In genomic region chr2:152717242-152718046, GRCh38 we compare ENCODE assay signal across 8 cellular contexts. TPM values are rescaled to one million over a fixed set of nuclear protein-coding genes. Genes with fewer than 3 reads are reported as not detected.
DNase-seq lines count a peak whose midpoint lies in the region; ATAC-seq and TF ChIP-seq lines count a peak whose summit lies in the region.

PRPF40A (minus strand) TSS chr2:152717461; CDS start chr2:152717439, 22 bp downstream.

- ATAC-seq in HG02763 (IDR thresholded peaks at IDR 0.05; ENCODE audit: unreplicated experiment) (peak; percentile 66), Right ventricle myocardium superior (ENCODE audit: poor library complexity) (peak; percentile 94)
- ATAC-seq in activated naive CD8-positive, alpha-beta T cell treated with anti-CD3 and anti-CD28 coated beads, Interleukin-2, amount 50 U/mL, for 24 hours, result peak; percentile 85

- peaks cover 45% of the 10 kb centered on the region for H3K36me3 Mint-ChIP-seq in activated naive CD8-positive, alpha-beta T cell treated with anti-CD3 and anti-CD28 coated beads, Interleukin-2, amount 50 U/mL, for 24 hours (ENCODE audit: low read depth)

- peaks cover 64% of the 10 kb centered on the region for H3K4me1 Mint-ChIP-seq in activated naive CD8-positive, alpha-beta T cell treated with anti-CD3 and anti-CD28 coated beads, Interleukin-2, amount 50 U/mL, for 24 hours

- peak within 1 kb of the TSS; percentile 99 for H3K27ac Mint-ChIP-seq in activated naive CD8-positive, alpha-beta T cell treated with anti-CD3 and anti-CD28 coated beads, Interleukin-2, amount 50 U/mL, for 24 hours

- H3K9me3 Mint-ChIP-seq in activated naive CD8-positive, alpha-beta T cell treated with anti-CD3 and anti-CD28 coated beads, Interleukin-2, amount 50 U/mL, for 24 hours, result no peaks in the 10 kb centered on the region

- peak within 1 kb of the TSS; percentile 87 for H3K4me2 ChIP-seq in parathyroid adenoma (ENCODE audit: low read length)

- TF ChIP-seq POLR2A in tibial nerve (IDR thresholded peaks at IDR 0.05), result peak; percentile 60 to 87

- H3K27ac ChIP-seq in parathyroid adenoma (peak within 1 kb of the TSS; percentile 98), tibial nerve (peak within 1 kb of the TSS; percentile 94 to 99 (median 96))

- H3K9me3 ChIP-seq in parathyroid adenoma (ENCODE audit: control insufficient read depth, low read length) (no peaks in the 10 kb centered on the region), tibial nerve (no peaks in the 10 kb centered on the region)

- no peaks in the 10 kb centered on the region for H3K27me3 Mint-ChIP-seq in activated naive CD8-positive, alpha-beta T cell treated with anti-CD3 and anti-CD28 coated beads, Interleukin-2, amount 50 U/mL, for 24 hours

- H3K4me3 Mint-ChIP-seq in activated naive CD8-positive, alpha-beta T cell treated with anti-CD3 and anti-CD28 coated beads, Interleukin-2, amount 50 U/mL, for 24 hours, result peak within 1 kb of the TSS; percentile 97

- H3K27me3 ChIP-seq in parathyroid adenoma (ENCODE audit: control insufficient read depth, insufficient read depth, low read length) (no peaks in the 10 kb centered on the region), tibial nerve (no peaks in the 10 kb centered on the region)

- H3K36me3 ChIP-seq in parathyroid adenoma (ENCODE audit: control insufficient read depth, insufficient read depth, low read length) (no peaks in the 10 kb centered on the region), tibial nerve (peaks cover 0 to 19% (median 7%) of the 10 kb centered on the region in 3 donors)

- TF ChIP-seq EP300 in tibial nerve (IDR thresholded peaks at IDR 0.05), result peak; percentile 54 to 96

- H3K4me1 ChIP-seq in parathyroid adenoma (peaks cover 4% of the 10 kb centered on the region), tibial nerve (peaks cover 0 to 70% (median 19%) of the 10 kb centered on the region in 4 donors)

- peak within 1 kb of the TSS; percentile 93 for H3K4me3 ChIP-seq in GM12865 (ENCODE audit: low read depth, low read length)
- peak within 1 kb of the TSS; percentile 100 for H3K4me3 ChIP-seq in parathyroid adenoma (ENCODE audit: low read depth, low read length)
- peak within 1 kb of the TSS; percentile 81 to 91 (median 88) for H3K4me3 ChIP-seq in tibial nerve

- peak within 1 kb of the TSS; percentile 70 for H3K9ac ChIP-seq in parathyroid adenoma

- DNase-seq in GM12865 (ENCODE audit: low read depth), result peak; percentile 99
- peak; percentile 76 for DNase-seq in NCI-H1417 treated with DMSO at 0.1 percent for 48 hours (lab: John Stamatoyannopoulos, UW)
- peak; percentile 96 for DNase-seq in SW480 (ENCODE audit: low spot score)
- peak; percentile 98 for DNase-seq in activated naive CD8-positive, alpha-beta T cell treated with anti-CD3 and anti-CD28 coated beads, Interleukin-2, amount 50 U/mL, for 24 hours
- peak; percentile 99 for DNase-seq in Right ventricle myocardium superior
- DNase-seq in tibial nerve (ENCODE audit: low spot score in 2 of 2), result peak; percentile 97 to 98

- TF ChIP-seq CTCF in GM12865 (IDR thresholded peaks at IDR 0.05; ENCODE audit: insufficient read depth, low read depth, low read length, missing control alignments), result no peak
- TF ChIP-seq CTCF in parathyroid adenoma (IDR thresholded peaks at IDR 0.05), result no peak
- peak in 2 of 5 experiments; percentile 13 to 42 for TF ChIP-seq CTCF in tibial nerve (IDR thresholded peaks at IDR 0.05)

- intact Hi-C loops in Right ventricle myocardium superior (cut with DNase I), result no loop called here

- H3K79me2 ChIP-seq in parathyroid adenoma, result peaks cover 39% of the 10 kb centered on the region

- 1% methylated on average over 51 to 68 of the region's 68 CpGs for WGBS in tibial nerve, 2 donors

- H2AFZ ChIP-seq in parathyroid adenoma, result peak within 1 kb of the TSS; percentile 98

RNA-seq across cellular contexts. Expression of gene PRPF40A, which starts in this region (rescaled TPM):
- 28.4 TPM for total RNA-seq in Right ventricle myocardium superior
- total RNA-seq in tibial nerve, result 10 to 100 TPM; 66.4 to 97.7 (median 77.6) TPM

Comparison
In these comparisons a context has a peak if more than half of its experiments do, and no peak if none do; other contexts are left out.
1. Peak in every context shown above with its lines: DNase-seq, ATAC-seq, H3K4me3 ChIP-seq and H3K27ac ChIP-seq.